In the genomic region with DNA sequence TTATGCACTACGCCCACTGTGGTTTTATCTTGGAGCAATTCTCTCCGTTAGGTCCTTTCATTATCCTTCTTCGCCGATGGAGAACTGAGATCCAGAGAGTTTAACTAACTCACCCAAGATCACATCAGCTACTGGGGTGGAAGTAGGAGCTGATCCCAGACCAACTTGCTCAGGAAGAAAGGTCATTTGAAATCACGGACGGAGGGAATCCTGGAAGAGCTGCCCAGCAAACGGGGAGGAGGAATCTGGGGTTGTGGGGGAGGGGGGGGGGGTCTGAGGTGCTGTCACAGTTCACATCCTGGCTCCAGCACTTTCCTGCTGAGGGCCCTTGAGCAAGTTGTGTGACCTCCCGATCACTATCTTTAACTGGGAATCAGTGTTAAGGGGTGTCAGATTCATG, we compare ENCODE assay signal across 31 cellular contexts.
"Had no signal": no experiment of that assay in that cellular context is flagged by ENCODE, and none has a peak within 500 bp of the region (broad histone marks: within the 10 kb centered on the region; RNA-seq: fewer than 3 reads in every experiment).

No MANE protein-coding gene starts in this region.

- H3K36me3 ChIP-seq: ascending aorta, breast epithelium, cardiac muscle cell, gastrocnemius medialis, heart right ventricle, WERI-Rb-1 had no signal

- H3K27ac ChIP-seq: ascending aorta, breast epithelium, cardiac muscle cell, coronary artery, dorsolateral prefrontal cortex, foreskin keratinocyte, gastrocnemius medialis, heart right ventricle, WERI-Rb-1 had no signal

- H3K4me3 ChIP-seq: ascending aorta, breast epithelium, cardiac muscle cell, coronary artery, dorsolateral prefrontal cortex, gastrocnemius medialis, heart right ventricle had no signal

- H3K27me3 ChIP-seq: ascending aorta, breast epithelium, gastrocnemius medialis had no signal

- H3K9me3 ChIP-seq: ascending aorta, breast epithelium, gastrocnemius medialis, heart right ventricle had no signal

- H3K4me1 ChIP-seq: ascending aorta, breast epithelium, foreskin keratinocyte, gastrocnemius medialis, heart right ventricle had no signal

- ATAC-seq: activated CD4-positive, CD25-positive, alpha-beta regulatory T cell treated with anti-CD3 and anti-CD28 coated beads, Interleukin-2, amount 50 U/mL, for 24 hours; activated CD8-positive, alpha-beta memory T cell treated with anti-CD3 and anti-CD28 coated beads, Interleukin-2, amount 10 ng/mL, durations not matched to agents 7 days and 5 days; activated CD8-positive, alpha-beta T cell treated with anti-CD3 and anti-CD28 coated beads, Interleukin-2, amount 10 ng/mL, durations not matched to agents 7 days and 5 days; activated naive CD4-positive, alpha-beta T cell treated with anti-CD3 and anti-CD28 coated beads, Interleukin-2, amount 50 U/mL, for 72 hours; esophagus mucosa; foreskin keratinocyte; gastrocnemius medialis; heart right ventricle; T-helper 17 cell had no signal

- DNase-seq: activated B cell treated with CpG ODN at 0.5 μM for 24 hours; activated CD4-positive, alpha-beta memory T cell treated with anti-CD3 and anti-CD28 coated beads for 36 hours; activated CD4-positive, alpha-beta T cell treated with anti-CD3 and anti-CD28 coated beads, Interleukin-2, amount 10 ng/mL, durations not matched to agents 24 days and 14 days; activated CD8-positive, alpha-beta memory T cell treated with anti-CD3 and anti-CD28 coated beads, Interleukin-2, amount 50 U/mL, for 4 hours; activated CD8-positive, alpha-beta T cell treated with anti-CD3 and anti-CD28 coated beads, Interleukin-2, amount 10 ng/mL, durations not matched to agents 7 days and 5 days; activated gamma-delta T cell; activated naive CD4-positive, alpha-beta T cell; activated naive CD4-positive, alpha-beta T cell treated with anti-CD3 and anti-CD28 coated beads, Interleukin-2, amount 10 ng/mL, durations not matched to agents 7 days and 5 days; activated naive CD8-positive, alpha-beta T cell treated with anti-CD3 and anti-CD28 coated beads, Interleukin-2, amount 10 ng/mL, durations not matched to agents 7 days and 5 days; activated T-cell treated with anti-CD3 and anti-CD28 coated beads, Interleukin-2, amount 50 U/mL, for 1 hour; activated T-cell treated with anti-CD3 and anti-CD28 coated beads, Interleukin-2, amount 50 U/mL, for 48 hours; central memory CD4-positive, alpha-beta T cell; cerebellar nuclear complex; dorsolateral prefrontal cortex; effector memory CD4-positive, alpha-beta T cell; foreskin keratinocyte; gastrocnemius medialis; glutamatergic neuron; heart right ventricle; T-helper 1 cell; T-helper 17 cell; T1000; WERI-Rb-1 had no signal
